In the genomic region with DNA sequence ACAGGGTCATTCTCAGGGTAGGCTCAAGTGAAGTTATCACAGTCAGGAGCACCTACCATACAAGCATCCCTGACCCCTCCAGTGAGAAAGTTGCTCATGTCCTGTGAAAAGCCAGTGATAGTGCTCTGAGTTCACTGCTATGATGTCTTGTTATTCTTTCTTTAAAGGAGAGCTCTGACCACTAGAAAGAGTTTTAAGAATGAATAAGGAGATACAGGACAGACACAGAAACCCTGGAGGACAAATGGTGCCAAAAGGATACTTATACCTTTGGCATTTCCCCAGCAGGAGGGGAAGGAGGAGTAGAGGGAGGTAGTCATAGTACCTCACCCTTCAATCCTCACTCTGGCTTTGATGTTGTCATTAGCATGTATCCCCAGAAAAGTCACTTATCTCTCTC, we compare ENCODE assay signal across 18 cellular contexts.
"Had no signal": no experiment of that assay in that cellular context is flagged by ENCODE, and none has a peak within 500 bp of the region (broad histone marks: within the 10 kb centered on the region; RNA-seq: fewer than 3 reads in every experiment).

No MANE protein-coding gene starts in this region.

- H3K36me3 ChIP-seq: thyroid gland had no signal

- H3K4me3 ChIP-seq: thyroid gland had no signal

- H3K27me3 ChIP-seq: thyroid gland had no signal

- DNase-seq: activated CD4-positive, alpha-beta T cell treated with anti-CD3 and anti-CD28 coated beads, Interleukin-2, amount 50 U/mL, for 1 hour; activated CD4-positive, CD25-positive, alpha-beta regulatory T cell treated with anti-CD3 and anti-CD28 coated beads, Interleukin-2, amount 50 U/mL, for 72 hours; activated CD8-positive, alpha-beta memory T cell treated with anti-CD3 and anti-CD28 coated beads for 24 hours; activated CD8-positive, alpha-beta memory T cell treated with anti-CD3 and anti-CD28 coated beads, Interleukin-2, amount 50 U/mL, for 48 hours; activated effector memory CD4-positive, alpha-beta T cell treated with Interleukin-2 at 50 U/mL for 16 hours; activated naive CD4-positive, alpha-beta T cell treated with anti-CD3 and anti-CD28 coated beads, Interleukin-2, amount 10 ng/mL, durations not matched to agents 7 days and 5 days; activated naive CD8-positive, alpha-beta T cell treated with anti-CD3 and anti-CD28 coated beads, Interleukin-2, amount 50 U/mL, for 24 hours; activated T-cell treated with anti-CD3 and anti-CD28 coated beads, Interleukin-2, amount 50 U/mL, for 48 hours; anterior cingulate cortex; cortex of kidney; left cardiac atrium; naive thymus-derived CD8-positive, alpha-beta T cell; stimulated activated CD4-positive, alpha-beta T cell treated with anti-CD3 and anti-CD28 coated beads, Interleukin-12 subunit alpha, Interleukin-12 subunit beta, amount 100 ng/mL, for 4 hours; stimulated activated CD4-positive, alpha-beta T cell treated with anti-CD3 and anti-CD28 coated beads, Interleukin-2, amount 100 ng/mL, for 24 hours; stimulated activated naive CD4-positive, alpha-beta T cell treated with Interleukin-2 at 50 U/mL for 16 hours; thyroid gland had no signal

- H3K4me1 ChIP-seq: thyroid gland had no signal

- H3K9me3 Mint-ChIP-seq: activated naive CD4-positive, alpha-beta T cell treated with anti-CD3 and anti-CD28 coated beads, Interleukin-2, amount 10 ng/mL, durations not matched to agents 7 days and 5 days; T-helper 1 cell treated with Interleukin-12 subunit alpha and Interleukin-12 subunit beta and Interleukin-4 antibody, amounts not matched to agents 30 μg/mL and 1 μg/mL, for 36 hours had no signal

- H3K4me3 Mint-ChIP-seq: activated naive CD4-positive, alpha-beta T cell treated with anti-CD3 and anti-CD28 coated beads, Interleukin-2, amount 10 ng/mL, durations not matched to agents 7 days and 5 days; activated naive CD8-positive, alpha-beta T cell treated with anti-CD3 and anti-CD28 coated beads, Interleukin-2, amount 50 U/mL, for 24 hours; central memory CD8-positive, alpha-beta T cell; naive thymus-derived CD8-positive, alpha-beta T cell; T-helper 1 cell treated with Interleukin-12 subunit alpha and Interleukin-12 subunit beta and Interleukin-4 antibody, amounts not matched to agents 30 μg/mL and 1 μg/mL, for 36 hours had no signal

- H3K27ac ChIP-seq: thyroid gland had no signal

- H3K27ac Mint-ChIP-seq: activated naive CD4-positive, alpha-beta T cell treated with anti-CD3 and anti-CD28 coated beads, Interleukin-2, amount 10 ng/mL, durations not matched to agents 7 days and 5 days; activated naive CD8-positive, alpha-beta T cell treated with anti-CD3 and anti-CD28 coated beads, Interleukin-2, amount 50 U/mL, for 24 hours; naive thymus-derived CD8-positive, alpha-beta T cell; T-helper 1 cell treated with Interleukin-12 subunit alpha and Interleukin-12 subunit beta and Interleukin-4 antibody, amounts not matched to agents 30 μg/mL and 1 μg/mL, for 36 hours had no signal

- H3K36me3 Mint-ChIP-seq: activated naive CD4-positive, alpha-beta T cell treated with anti-CD3 and anti-CD28 coated beads, Interleukin-2, amount 10 ng/mL, durations not matched to agents 7 days and 5 days; naive thymus-derived CD8-positive, alpha-beta T cell had no signal

- H3K9me3 ChIP-seq: thyroid gland had no signal
